ENCODE assay signal across 17 cellular contexts in the genomic region with DNA sequence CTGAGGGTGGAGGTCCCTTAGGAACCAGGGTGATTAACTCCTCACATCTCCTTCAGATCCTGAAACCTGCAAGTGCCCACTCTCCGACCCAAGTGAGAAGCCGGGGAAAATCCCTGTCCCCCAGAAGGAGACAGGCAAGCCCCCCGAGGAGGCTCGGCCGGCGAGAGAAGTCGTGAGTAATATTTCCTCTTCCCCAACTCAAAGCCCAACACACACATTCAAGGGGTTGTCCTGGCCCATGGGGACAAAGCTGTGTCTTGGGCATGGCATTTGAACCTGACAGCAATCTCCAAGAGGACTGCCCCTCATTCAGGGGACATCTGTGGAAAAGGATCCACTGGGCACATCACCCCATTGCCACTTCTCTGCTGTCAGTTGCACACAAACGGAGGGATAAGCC. TPM values are rescaled to one million over a fixed set of nuclear protein-coding genes. Genes with fewer than 3 reads are reported as not detected.
DNase-seq lines count a peak whose midpoint lies in the region; ATAC-seq and TF ChIP-seq lines count a peak whose summit lies in the region.
"Had no signal": no experiment of that assay in that cellular context is flagged by ENCODE, and none has a peak within 500 bp of the region (broad histone marks: within the 10 kb centered on the region; RNA-seq: fewer than 3 reads in every experiment).

No MANE protein-coding gene starts in this region.

- TF ChIP-seq CTCF in GM23338 (conservative IDR thresholded peaks at IDR 0.05; ENCODE audit: low read depth in 2 of 2) (no peak), WTC11 (IDR thresholded peaks at IDR 0.05) (no peak), sigmoid colon (IDR thresholded peaks at IDR 0.05) (no peak)

- peaks cover 17% of the 10 kb centered on the region; the same call in 1 of the 2 replicates for H3K79me2 ChIP-seq in GM23338 (replicated peaks; ENCODE audit: insufficient read depth)

- no peaks in the 10 kb centered on the region for H3K9me3 ChIP-seq in sigmoid colon
- H3K9me3 ChIP-seq: BLaER1 treated with 17β-estradiol and CSF1 and Interleukin-3, amounts not matched to agents 10 nM and 100 nM had no signal

- no peak overlapping the region for H2AFZ ChIP-seq in GM23338

- H3K27me3 ChIP-seq in GM23338 (ENCODE audit: insufficient read depth) (no peaks in the 10 kb centered on the region), sigmoid colon (no peaks in the 10 kb centered on the region)
- H3K27me3 ChIP-seq: BLaER1 treated with 17β-estradiol and CSF1 and Interleukin-3, amounts not matched to agents 10 nM and 100 nM had no signal

- H3K27ac ChIP-seq in GM23338 (ENCODE audit: low read depth) (peak overlapping the region; percentile 88; the same call in 1 of the 2 replicates), sigmoid colon (no peak overlapping the region)
- H3K27ac ChIP-seq: BLaER1 treated with 17β-estradiol and CSF1 and Interleukin-3, amounts not matched to agents 10 nM and 100 nM had no signal

- peaks cover 46% of the 10 kb centered on the region for H4K20me1 ChIP-seq in GM23338 (replicated peaks; ENCODE audit: insufficient read depth)
- H4K20me1 ChIP-seq: BLaER1 treated with 17β-estradiol and CSF1 and Interleukin-3, amounts not matched to agents 10 nM and 100 nM had no signal

- no peak overlapping the region for H3K4me2 ChIP-seq in GM23338
- H3K4me2 ChIP-seq: BLaER1 treated with 17β-estradiol and CSF1 and Interleukin-3, amounts not matched to agents 10 nM and 100 nM had no signal

- H3K27me3 Mint-ChIP-seq in GM23338 (ENCODE audit: insufficient read depth, low read depth, poor library complexity) (peaks cover 36% of the 10 kb centered on the region), WTC11 (ENCODE audit: low read depth) (no peaks in the 10 kb centered on the region)
- H3K27me3 Mint-ChIP-seq: B cell had no signal

- H3K4me3 ChIP-seq in GM23338 (no peak overlapping the region), sigmoid colon (no peak overlapping the region)
- H3K4me3 ChIP-seq: BLaER1 treated with 17β-estradiol and CSF1 and Interleukin-3, amounts not matched to agents 10 nM and 100 nM had no signal

- CTCF ChIA-PET in WTC11 (lab: Charles Lee), result no interaction called here

- H3K36me3 Mint-ChIP-seq in GM23338 (ENCODE audit: low read depth) (peaks cover 100% of the 10 kb centered on the region), WTC11 (peaks cover 97% of the 10 kb centered on the region)
- H3K36me3 Mint-ChIP-seq: CD8-positive, alpha-beta memory T cell had no signal

- DNase-seq in GM23338 (ENCODE audit: low spot score) (no peak), WTC11 (ENCODE audit: low spot score) (no peak), islet precursor cell (peak; percentile 24), sigmoid colon (peak; percentile 17), EL (no peak), LoVo (ENCODE audit: low spot score) (no peak)
- DNase-seq in activated CD4-positive, alpha-beta T cell treated with anti-CD3 and anti-CD28 coated beads, Interleukin-2, amount 50 U/mL, for 48 hours, result no peak
- DNase-seq: CD8-positive, alpha-beta memory T cell; COR-L47; DMS 273 treated with DMSO at 0.1 percent for 48 hours; DMS53; DND-41; HCEC 1CT; HFFc6; IMR-90 had no signal

- no peak for TF ChIP-seq EP300 in sigmoid colon (IDR thresholded peaks at IDR 0.05)

- POLR2A ChIA-PET in WTC11 (lab: Charles Lee), result no interaction called here

- H3K9me3 Mint-ChIP-seq in GM23338 (no peaks in the 10 kb centered on the region; the same call in 2 of the 3 replicates), WTC11 (no peaks in the 10 kb centered on the region)
- H3K9me3 Mint-ChIP-seq: CD8-positive, alpha-beta memory T cell; HFFc6 had no signal

- H3K4me1 ChIP-seq in GM23338 (ENCODE audit: insufficient read depth) (peaks cover 55% of the 10 kb centered on the region), sigmoid colon (no peaks in the 10 kb centered on the region)

- H3K27ac Mint-ChIP-seq in GM23338, result 0 out of 2 replicates have a peak overlapping the region, but pooled peaks have one; percentile 32
- H3K27ac Mint-ChIP-seq in WTC11, result peak overlapping the region; percentile 54; the same call in 1 of the 2 replicates
- H3K27ac Mint-ChIP-seq: B cell; CD8-positive, alpha-beta memory T cell; HFFc6 had no signal

- no peak for TF ChIP-seq POLR2A in sigmoid colon (IDR thresholded peaks at IDR 0.05)

- 92 to 96% methylated on average over 8 of the region's 8 CpGs for WGBS in sigmoid colon, 2 donors

- H3K4me3 Mint-ChIP-seq in GM23338 (no peak overlapping the region), WTC11 (no peak overlapping the region)
- H3K4me3 Mint-ChIP-seq: B cell; CD8-positive, alpha-beta memory T cell; HFFc6 had no signal

- peaks cover 97% of the 10 kb centered on the region for H3F3A ChIP-seq in GM23338 (replicated peaks; ENCODE audit: low read depth)

- peaks cover 99% of the 10 kb centered on the region for H3K36me3 ChIP-seq in GM23338 (ENCODE audit: insufficient read depth)
- H3K36me3 ChIP-seq in sigmoid colon, result no peaks in the 10 kb centered on the region

- H3K4me1 Mint-ChIP-seq in GM23338 (peaks cover 70% of the 10 kb centered on the region), WTC11 (peaks cover 81% of the 10 kb centered on the region)
- H3K4me1 Mint-ChIP-seq: CD8-positive, alpha-beta memory T cell had no signal

- intact Hi-C loops in sigmoid colon (cut with DNase I), result no loop called here

- ATAC-seq in GM23338 (no peak), WTC11 (no peak)

- H3K9me2 ChIP-seq in GM23338 (ENCODE audit: insufficient read depth), result no peaks in the 10 kb centered on the region

TF ChIP-seq in GM23338, 12 proteins besides CTCF, POLR2A, EP300 and RAD21:
- TF ChIP-seq CREB1 (CRISPR knock-in tag; IDR thresholded peaks at IDR 0.05; ENCODE audit: low read depth), result no peak
- TF ChIP-seq EZH2 (IDR thresholded peaks at IDR 0.05; ENCODE audit: low read depth, unreplicated experiment), result no peak
- TF ChIP-seq POLR2AphosphoS5 (IDR thresholded peaks at IDR 0.05; ENCODE audit: low read depth), result peak; percentile 2; the same call in 1 of the 2 replicates
TF ChIP-seq in GM23338: peak in this region for 1.

TF ChIP-seq in WTC11, 78 proteins besides CTCF, POLR2A, EP300 and RAD21 (continues in another document):
- TF ChIP-seq, protein P1, sequence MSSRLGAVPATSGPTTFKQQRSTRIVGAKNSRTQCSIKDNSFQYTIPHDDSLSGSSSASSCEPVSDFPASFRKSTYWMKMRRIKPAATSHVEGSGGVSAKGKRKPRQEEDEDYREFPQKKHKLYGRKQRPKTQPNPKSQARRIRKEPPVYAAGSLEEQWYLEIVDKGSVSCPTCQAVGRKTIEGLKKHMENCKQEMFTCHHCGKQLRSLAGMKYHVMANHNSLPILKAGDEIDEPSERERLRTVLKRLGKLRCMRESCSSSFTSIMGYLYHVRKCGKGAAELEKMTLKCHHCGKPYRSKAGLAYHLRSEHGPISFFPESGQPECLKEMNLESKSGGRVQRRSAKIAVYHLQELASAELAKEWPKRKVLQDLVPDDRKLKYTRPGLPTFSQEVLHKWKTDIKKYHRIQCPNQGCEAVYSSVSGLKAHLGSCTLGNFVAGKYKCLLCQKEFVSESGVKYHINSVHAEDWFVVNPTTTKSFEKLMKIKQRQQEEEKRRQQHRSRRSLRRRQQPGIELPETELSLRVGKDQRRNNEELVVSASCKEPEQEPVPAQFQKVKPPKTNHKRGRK (CRISPR knock-in tag; IDR thresholded peaks at IDR 0.05; ENCODE audit: borderline replicate concordance), result no peak
- TF ChIP-seq ZNF671 (CRISPR knock-in tag; IDR thresholded peaks at IDR 0.05) (no peak), NR2C2 (CRISPR knock-in tag; IDR thresholded peaks at IDR 0.05) (no peak), NR3C1 (CRISPR knock-in tag; conservative IDR thresholded peaks at IDR 0.05; ENCODE audit: low read depth) (no peak), CREM (CRISPR knock-in tag; IDR thresholded peaks at IDR 0.05) (no peak), EMX1 (CRISPR knock-in tag; IDR thresholded peaks at IDR 0.05) (no peak), JAZF1 (CRISPR knock-in tag; IDR thresholded peaks at IDR 0.05) (no peak), MXD4 (CRISPR knock-in tag; IDR thresholded peaks at IDR 0.05; ENCODE audit: borderline replicate concordance) (no peak)
- TF ChIP-seq, protein P2, sequence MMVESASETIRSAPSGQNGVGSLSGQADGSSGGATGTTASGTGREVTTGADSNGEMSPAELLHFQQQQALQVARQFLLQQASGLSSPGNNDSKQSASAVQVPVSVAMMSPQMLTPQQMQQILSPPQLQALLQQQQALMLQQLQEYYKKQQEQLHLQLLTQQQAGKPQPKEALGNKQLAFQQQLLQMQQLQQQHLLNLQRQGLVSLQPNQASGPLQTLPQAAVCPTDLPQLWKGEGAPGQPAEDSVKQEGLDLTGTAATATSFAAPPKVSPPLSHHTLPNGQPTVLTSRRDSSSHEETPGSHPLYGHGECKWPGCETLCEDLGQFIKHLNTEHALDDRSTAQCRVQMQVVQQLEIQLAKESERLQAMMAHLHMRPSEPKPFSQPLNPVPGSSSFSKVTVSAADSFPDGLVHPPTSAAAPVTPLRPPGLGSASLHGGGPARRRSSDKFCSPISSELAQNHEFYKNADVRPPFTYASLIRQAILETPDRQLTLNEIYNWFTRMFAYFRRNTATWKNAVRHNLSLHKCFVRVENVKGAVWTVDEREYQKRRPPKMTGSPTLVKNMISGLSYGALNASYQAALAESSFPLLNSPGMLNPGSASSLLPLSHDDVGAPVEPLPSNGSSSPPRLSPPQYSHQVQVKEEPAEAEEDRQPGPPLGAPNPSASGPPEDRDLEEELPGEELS (CRISPR knock-in tag; IDR thresholded peaks at IDR 0.05), result no peak

RNA-seq across cellular contexts. Expression of gene VASH2, which starts 23.6 kb away (rescaled TPM):
- 305 and 381 TPM in 2 replicates for total RNA-seq in GM23338 (2014; rRNA removed; shearing (Covaris generic))
- polyA plus RNA-seq in GM23338 (2016; fragmentation: Nextera tagmentation; extraction: Ambion mirVana) (129 and 136 TPM in 2 replicates), sigmoid colon (under 1 TPM; under 0.01 to 0.86 (median 0.23) TPM)
- total RNA-seq in WTC11 (2021) (251 to 303 TPM (median 254 TPM) in 3 replicates), sigmoid colon (1 to 10 TPM in 2 of 4 donors, under 1 TPM in 2; 0.16 to 2.1 (median 0.83) TPM)
- total RNA-seq: B cell had no signal
- polyA plus RNA-seq: CD8-positive, alpha-beta memory T cell had no signal

RNA-seq across cellular contexts. Expression of gene ANGEL2, which starts 41.8 kb away (rescaled TPM):
- total RNA-seq in GM23338 (2014; rRNA removed; shearing (Covaris generic)), result 49.6 and 54.3 TPM in 2 replicates
- polyA plus RNA-seq in GM23338 (2016; fragmentation: Nextera tagmentation; extraction: Ambion mirVana) (14.6 and 15.2 TPM in 2 replicates), sigmoid colon (10 to 100 TPM; 10.8 to 13.4 (median 12.9) TPM)
- total RNA-seq in WTC11 (2021) (38.6 to 41.7 TPM (median 40.2 TPM) in 3 replicates), sigmoid colon (10 to 100 TPM; 37.9 to 57.8 (median 44.8) TPM)

Comparison
In these comparisons a context has a peak if more than half of its experiments do, and no peak if none do; other contexts are left out.
1. DNase-seq: peak in islet precursor cell (single experiment) and sigmoid colon (single experiment); none in GM23338 (single experiment), WTC11 (single experiment), EL (single experiment), LoVo (single experiment) and activated CD4-positive, alpha-beta T cell treated with anti-CD3 and anti-CD28 coated beads, Interleukin-2, amount 50 U/mL, for 48 hours (0 of 2).
2. RNA of gene VASH2, which starts 23.6 kb away (total RNA-seq): 305 to 381 TPM in GM23338 and 251 to 303 TPM in WTC11; 0.16 to 2.1 TPM in sigmoid colon; every median in the first group is over 10 times any median in the second.